ENCODE assay signal across 1 cellular context in the genomic region with DNA sequence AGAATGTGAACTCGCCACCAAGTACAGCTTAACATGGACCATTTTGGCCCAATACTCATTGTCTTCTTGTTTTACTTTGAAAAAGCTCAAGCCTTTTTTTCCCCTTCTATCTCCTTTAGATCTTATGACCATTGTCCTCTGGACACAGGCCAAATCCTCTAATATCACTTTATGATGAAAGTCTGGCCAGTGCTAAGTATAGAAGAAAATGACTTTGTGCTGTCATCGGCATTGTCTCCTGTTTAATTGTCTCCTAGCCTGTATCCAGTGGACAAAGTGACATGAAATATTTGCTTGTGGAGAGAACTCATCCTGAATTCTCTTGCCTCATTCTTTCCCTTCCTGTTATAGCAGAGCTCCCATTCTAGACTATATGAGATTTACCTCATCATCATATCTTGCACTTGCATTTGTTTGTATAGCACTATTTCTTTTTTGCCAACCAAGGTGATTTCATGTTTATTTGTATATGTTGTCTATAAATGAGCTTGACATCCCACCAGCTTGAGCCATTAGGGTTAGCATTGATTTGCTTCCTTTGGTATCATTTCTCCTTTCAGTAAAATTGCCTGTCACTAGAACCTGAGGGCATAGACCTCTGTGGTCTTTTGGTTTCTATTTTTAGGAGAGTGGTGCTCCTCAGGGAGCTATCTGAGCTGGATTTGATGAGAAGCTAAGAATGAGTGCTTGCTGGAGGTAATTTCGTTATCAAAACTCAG.
TF ChIP-seq lines count a peak whose summit lies in the region.

No MANE protein-coding gene starts in this region.

TF ChIP-seq in K562, 482 proteins besides CTCF, POLR2A, EP300 and RAD21 (continued from another document):
- TF ChIP-seq KHSRP (IDR thresholded peaks at IDR 0.05) = no peak
- peak; percentile 30; the same call in 1 of the 2 replicates for TF ChIP-seq C11orf30 (IDR thresholded peaks at IDR 0.05; ENCODE audit: low read depth)
- TF ChIP-seq SOX6 (IDR thresholded peaks at IDR 0.05) = peak; percentile 77
- TF ChIP-seq, protein P1, sequence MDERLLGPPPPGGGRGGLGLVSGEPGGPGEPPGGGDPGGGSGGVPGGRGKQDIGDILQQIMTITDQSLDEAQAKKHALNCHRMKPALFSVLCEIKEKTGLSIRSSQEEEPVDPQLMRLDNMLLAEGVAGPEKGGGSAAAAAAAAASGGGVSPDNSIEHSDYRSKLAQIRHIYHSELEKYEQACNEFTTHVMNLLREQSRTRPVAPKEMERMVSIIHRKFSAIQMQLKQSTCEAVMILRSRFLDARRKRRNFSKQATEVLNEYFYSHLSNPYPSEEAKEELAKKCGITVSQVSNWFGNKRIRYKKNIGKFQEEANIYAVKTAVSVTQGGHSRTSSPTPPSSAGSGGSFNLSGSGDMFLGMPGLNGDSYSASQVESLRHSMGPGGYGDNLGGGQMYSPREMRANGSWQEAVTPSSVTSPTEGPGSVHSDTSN (CRISPR knock-in tag; IDR thresholded peaks at IDR 0.05; ENCODE audit: low read depth) = no peak
- TF ChIP-seq, protein P1 (tag; conservative IDR thresholded peaks at IDR 0.05; ENCODE audit: low read depth) = 0 out of 2 replicates have a peak, but pooled peaks have one; percentile 18
- TF ChIP-seq ZNF316 (IDR thresholded peaks at IDR 0.05) = peak; percentile 71
- no peak for TF ChIP-seq KAT7 (CRISPR knock-in tag; IDR thresholded peaks at IDR 0.05; ENCODE audit: borderline replicate concordance)
- TF ChIP-seq CEBPG (CRISPR knock-in tag; IDR thresholded peaks at IDR 0.05) = no peak
- TF ChIP-seq CEBPG (tag; conservative IDR thresholded peaks at IDR 0.05 in 1 of 2, IDR thresholded peaks at IDR 0.05 in 1 of 2) = peak; percentile 37 to 47; a peak in 2 of 4 replicates
- TF ChIP-seq NFIC (IDR thresholded peaks at IDR 0.05) = peak; percentile 70
- TF ChIP-seq, protein P2, sequence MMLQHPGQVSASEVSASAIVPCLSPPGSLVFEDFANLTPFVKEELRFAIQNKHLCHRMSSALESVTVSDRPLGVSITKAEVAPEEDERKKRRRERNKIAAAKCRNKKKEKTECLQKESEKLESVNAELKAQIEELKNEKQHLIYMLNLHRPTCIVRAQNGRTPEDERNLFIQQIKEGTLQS (IDR thresholded peaks at IDR 0.05) = peak; percentile 16; the same call in 1 of the 2 replicates
- TF ChIP-seq, protein P2 (CRISPR knock-in tag; conservative IDR thresholded peaks at IDR 0.05) = no peak
